28 cellular contexts compared by ENCODE assay signal in the genomic region with DNA sequence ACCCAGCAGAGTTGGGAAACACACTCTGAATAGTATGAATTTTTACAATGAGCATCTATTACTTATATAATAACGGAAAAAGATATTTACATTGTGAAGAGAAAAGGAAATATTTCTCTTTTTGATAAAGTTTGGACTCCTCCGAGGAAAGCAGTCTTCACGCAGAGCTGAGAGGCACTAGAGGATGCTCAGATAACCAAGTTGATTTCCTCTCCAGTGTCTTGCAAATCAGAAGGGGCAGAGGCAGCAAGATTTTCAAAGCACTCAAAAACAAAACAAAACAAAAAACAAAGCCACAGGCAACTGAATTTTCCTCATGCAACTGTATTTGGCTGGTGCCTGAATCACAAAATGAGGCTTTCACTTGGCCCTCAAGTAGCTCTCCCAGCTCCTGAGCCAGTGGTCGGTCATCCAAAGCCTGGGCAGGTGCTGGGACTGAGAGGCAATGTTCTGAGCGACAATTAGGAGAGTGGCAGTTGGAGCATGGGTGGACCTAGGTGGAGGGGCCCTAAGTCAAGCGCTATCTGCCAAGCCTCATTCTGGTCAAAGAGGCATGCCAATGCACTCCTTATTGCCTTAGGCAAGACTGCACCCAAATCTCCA. TPM values are rescaled to one million over a fixed set of nuclear protein-coding genes. Genes with fewer than 3 reads are reported as not detected.
"Had no signal": no experiment of that assay in that cellular context is flagged by ENCODE, and none has a peak within 500 bp of the region (broad histone marks: within the 10 kb centered on the region; RNA-seq: fewer than 3 reads in every experiment).

No MANE protein-coding gene starts in this region.

- DNase-seq: activated B cell treated with CpG ODN at 0.5 μM for 24 hours; activated CD4-positive, alpha-beta T cell treated with anti-CD3 and anti-CD28 coated beads for 1 hour; activated CD4-positive, alpha-beta T cell treated with anti-CD3 and anti-CD28 coated beads, Interleukin-2, amount 10 ng/mL, durations not matched to agents 24 days and 14 days; activated CD4-positive, alpha-beta T cell treated with anti-CD3 and anti-CD28 coated beads, Interleukin-2, amount 50 U/mL, for 48 hours; activated CD8-positive, alpha-beta memory T cell treated with anti-CD3 and anti-CD28 coated beads, Interleukin-2, amount 10 ng/mL, durations not matched to agents 7 days and 5 days; activated effector memory CD4-positive, alpha-beta T cell treated with Interleukin-2 at 50 U/mL for 16 hours; activated naive CD4-positive, alpha-beta T cell; activated T-cell treated with anti-CD3 and anti-CD28 coated beads, Interleukin-2, amount 50 U/mL, for 24 hours; aorta; caudate nucleus; NCI-H1092; NCI-H1417 treated with DMSO at 0.1 percent for 48 hours; NCI-H1694; NCI-H2029; NCI-H2227 treated with DMSO at 0.1 percent for 48 hours; NCI-H446 treated with DMSO at 0.1 percent for 48 hours; NCI-H524 treated with DMSO at 0.1 percent for 48 hours; NCI-H748 treated with DMSO at 0.1 percent for 48 hours; SIG-M5; T-helper 17 cell; T-helper 9 cell had no signal

- H3K9me3 Mint-ChIP-seq: activated B cell treated with CpG ODN at 0.5 μM for 24 hours; activated CD4-positive, alpha-beta T cell treated with anti-CD3 and anti-CD28 coated beads, Interleukin-2, amount 10 ng/mL, durations not matched to agents 24 days and 14 days; activated naive CD4-positive, alpha-beta T cell treated with anti-CD3 and anti-CD28 coated beads, Interleukin-2, amount 50 U/mL, for 24 hours; activated T-cell treated with anti-CD3 and anti-CD28 coated beads, Interleukin-2, amount 50 U/mL, for 24 hours; activated T-helper 1 cell treated with anti-CD3 and anti-CD28 coated beads, Interleukin-12 subunit alpha, Interleukin-12 subunit beta, Interleukin-2, Interleukin-4 antibody, amounts not matched to agents 30 ng/mL and 10 ng/mL and 1 ng/mL, durations not matched to agents 14 hours and 24 hours and 36 hours had no signal

- H3K4me3 Mint-ChIP-seq: activated B cell treated with CpG ODN at 0.5 μM for 24 hours; activated CD4-positive, alpha-beta T cell treated with anti-CD3 and anti-CD28 coated beads, Interleukin-2, amount 10 ng/mL, durations not matched to agents 24 days and 14 days; activated CD8-positive, alpha-beta memory T cell treated with anti-CD3 and anti-CD28 coated beads, Interleukin-2, amount 10 ng/mL, durations not matched to agents 7 days and 5 days; activated naive CD4-positive, alpha-beta T cell treated with anti-CD3 and anti-CD28 coated beads, Interleukin-2, amount 50 U/mL, for 24 hours; activated T-cell treated with anti-CD3 and anti-CD28 coated beads, Interleukin-2, amount 50 U/mL, for 24 hours; activated T-helper 1 cell treated with anti-CD3 and anti-CD28 coated beads, Interleukin-12 subunit alpha, Interleukin-12 subunit beta, Interleukin-2, Interleukin-4 antibody, amounts not matched to agents 30 ng/mL and 10 ng/mL and 1 ng/mL, durations not matched to agents 14 hours and 24 hours and 36 hours; T-helper 17 cell had no signal

- ATAC-seq: activated CD8-positive, alpha-beta memory T cell treated with anti-CD3 and anti-CD28 coated beads, Interleukin-2, amount 10 ng/mL, durations not matched to agents 7 days and 5 days; T-helper 17 cell had no signal

- H3K9me3 ChIP-seq: breast epithelium had no signal

- H3K27me3 ChIP-seq: breast epithelium had no signal

- H3K36me3 Mint-ChIP-seq: activated CD8-positive, alpha-beta memory T cell treated with anti-CD3 and anti-CD28 coated beads, Interleukin-2, amount 10 ng/mL, durations not matched to agents 7 days and 5 days; activated naive CD4-positive, alpha-beta T cell treated with anti-CD3 and anti-CD28 coated beads, Interleukin-2, amount 50 U/mL, for 24 hours had no signal

- H3K4me3 ChIP-seq: breast epithelium had no signal

- H3K36me3 ChIP-seq: breast epithelium had no signal

- H3K27ac ChIP-seq: breast epithelium had no signal

- H3K27ac Mint-ChIP-seq: activated B cell treated with CpG ODN at 0.5 μM for 24 hours; activated CD4-positive, alpha-beta T cell treated with anti-CD3 and anti-CD28 coated beads, Interleukin-2, amount 10 ng/mL, durations not matched to agents 24 days and 14 days; activated CD8-positive, alpha-beta memory T cell treated with anti-CD3 and anti-CD28 coated beads, Interleukin-2, amount 10 ng/mL, durations not matched to agents 7 days and 5 days; activated naive CD4-positive, alpha-beta T cell treated with anti-CD3 and anti-CD28 coated beads, Interleukin-2, amount 50 U/mL, for 24 hours; activated T-cell treated with anti-CD3 and anti-CD28 coated beads, Interleukin-2, amount 50 U/mL, for 24 hours; activated T-helper 1 cell treated with anti-CD3 and anti-CD28 coated beads, Interleukin-12 subunit alpha, Interleukin-12 subunit beta, Interleukin-2, Interleukin-4 antibody, amounts not matched to agents 30 ng/mL and 10 ng/mL and 1 ng/mL, durations not matched to agents 14 hours and 24 hours and 36 hours; T-helper 17 cell had no signal

- H3K4me1 ChIP-seq: breast epithelium had no signal

- H3K27me3 Mint-ChIP-seq: activated naive CD4-positive, alpha-beta T cell treated with anti-CD3 and anti-CD28 coated beads, Interleukin-2, amount 50 U/mL, for 24 hours; activated T-cell treated with anti-CD3 and anti-CD28 coated beads, Interleukin-2, amount 50 U/mL, for 24 hours; T-helper 17 cell had no signal

- H3K4me1 Mint-ChIP-seq: activated B cell treated with CpG ODN at 0.5 μM for 24 hours; activated CD4-positive, alpha-beta T cell treated with anti-CD3 and anti-CD28 coated beads, Interleukin-2, amount 10 ng/mL, durations not matched to agents 24 days and 14 days; activated CD8-positive, alpha-beta memory T cell treated with anti-CD3 and anti-CD28 coated beads, Interleukin-2, amount 10 ng/mL, durations not matched to agents 7 days and 5 days; activated naive CD4-positive, alpha-beta T cell treated with anti-CD3 and anti-CD28 coated beads, Interleukin-2, amount 50 U/mL, for 24 hours; T-helper 17 cell had no signal

RNA-seq across cellular contexts. Expression of a gene that starts 40.8 kb away (rescaled TPM):
- total RNA-seq: activated B cell treated with CpG ODN at 0.5 μM for 24 hours; activated CD4-positive, alpha-beta T cell treated with anti-CD3 and anti-CD28 coated beads, Interleukin-2, amount 10 ng/mL, durations not matched to agents 24 days and 14 days; activated CD8-positive, alpha-beta memory T cell treated with anti-CD3 and anti-CD28 coated beads, Interleukin-2, amount 10 ng/mL, durations not matched to agents 7 days and 5 days; activated T-helper 1 cell treated with anti-CD3 and anti-CD28 coated beads, Interleukin-12 subunit alpha, Interleukin-12 subunit beta, Interleukin-2, Interleukin-4 antibody, amounts not matched to agents 30 ng/mL and 10 ng/mL and 1 ng/mL, durations not matched to agents 14 hours and 24 hours and 36 hours; aorta; breast epithelium; cerebellum; LHCN-M2; OCI-LY7; RPMI7951; T-helper 17 cell had no signal
- polyA plus RNA-seq: aorta had no signal
